ENCODE assay signal across 28 cellular contexts in the genomic region with DNA sequence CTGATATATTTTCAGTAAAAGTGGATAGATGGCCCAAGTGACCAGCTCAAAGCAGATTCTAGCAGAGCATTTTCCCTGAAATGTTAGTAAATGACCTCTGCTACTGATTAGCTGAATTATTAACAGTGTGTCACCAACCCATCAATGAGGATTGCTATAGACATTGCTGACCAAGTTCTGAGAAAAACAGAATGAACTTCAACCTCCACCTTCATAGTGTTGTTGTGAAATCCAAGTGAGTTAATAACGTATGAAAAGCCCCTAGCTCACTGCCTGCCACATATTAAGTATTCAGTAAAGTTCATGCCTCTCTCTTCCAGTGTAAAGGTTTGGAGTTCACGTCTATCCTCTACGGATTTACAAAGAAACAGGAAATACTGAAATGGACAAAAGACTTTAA. TPM values are rescaled to one million over a fixed set of nuclear protein-coding genes. Genes with fewer than 3 reads are reported as not detected.
DNase-seq lines count a peak whose midpoint lies in the region; ATAC-seq, FAIRE-seq and TF ChIP-seq lines count a peak whose summit lies in the region.
"Had no signal": no experiment of that assay in that cellular context is flagged by ENCODE, and none has a peak within 500 bp of the region (broad histone marks: within the 10 kb centered on the region; RNA-seq: fewer than 3 reads in every experiment).

No MANE protein-coding gene starts in this region.

- intact Hi-C loops in IMR-90 (cut with micrococcal nuclease): no loop called here
- intact Hi-C loops in CD4-positive, alpha-beta memory T cell (cut with micrococcal nuclease): no loop called here

- no peak overlapping the region for H3K27ac Mint-ChIP-seq in CD4-positive, alpha-beta memory T cell
- no peak overlapping the region for H3K27ac Mint-ChIP-seq in chondrocyte (ENCODE audit: unreplicated experiment)
- H3K27ac Mint-ChIP-seq: activated naive CD8-positive, alpha-beta T cell treated with anti-CD3 and anti-CD28 coated beads, Interleukin-2, amount 10 ng/mL, durations not matched to agents 7 days and 5 days; T-helper 1 cell treated with Interleukin-12 subunit alpha and Interleukin-12 subunit beta and Interleukin-4 antibody, amounts not matched to agents 30 μg/mL and 1 μg/mL, for 36 hours had no signal

- H3K4me1 ChIP-seq in IMR-90 (ENCODE audit: control insufficient read depth, insufficient read depth, low read length): peaks cover 7% of the 10 kb centered on the region
- peaks cover 13 to 14% of the 10 kb centered on the region in 2 donors for H3K4me1 ChIP-seq in small intestine (ENCODE audit: control insufficient read depth in 2 of 2, insufficient read depth in 1 of 2, low read depth in 1 of 2, low read length in 1 of 2)
- no peaks in the 10 kb centered on the region for H3K4me1 ChIP-seq in CD4-positive, alpha-beta memory T cell (ENCODE audit: insufficient read depth, low read length)
- H3K4me1 ChIP-seq: prostate gland had no signal

- H2BK20ac ChIP-seq in IMR-90 (ENCODE audit: low read depth, low read length): no peak overlapping the region

- H3K56ac ChIP-seq in IMR-90 (ENCODE audit: extremely low read depth, insufficient read depth, low read length): no peak overlapping the region

- dilution Hi-C loops in IMR-90 (cut with HindIII; ENCODE audit: low sequenced_read_pairs, unreplicated experiment): no loop called here

- H3K36me3 ChIP-seq in IMR-90 (ENCODE audit: control insufficient read depth, insufficient read depth, low read length) (peaks cover 19% of the 10 kb centered on the region), small intestine (ENCODE audit: control insufficient read depth in 2 of 2, insufficient read depth in 2 of 2, low read length in 2 of 2) (no peaks in the 10 kb centered on the region)
- no peaks in the 10 kb centered on the region for H3K36me3 ChIP-seq in CD4-positive, alpha-beta memory T cell (ENCODE audit: insufficient read depth, low read length)
- H3K36me3 ChIP-seq: gastroesophageal sphincter, HAP-1, prostate gland, sigmoid colon, upper lobe of right lung had no signal

- H3K23ac ChIP-seq in IMR-90 (ENCODE audit: low read depth, low read length): no peak overlapping the region

- in situ Hi-C loops in IMR-90 (cut with MboI; ENCODE audit: low sequenced_read_pairs): no loop called here

- H4K20me1 ChIP-seq in IMR-90 (ENCODE audit: insufficient read depth, low read length): peaks cover 83% of the 10 kb centered on the region

- H3K9me1 ChIP-seq in IMR-90 (ENCODE audit: insufficient read depth, low read length): peaks cover 6% of the 10 kb centered on the region; the same call in 1 of the 2 replicates

- no peaks in the 10 kb centered on the region for H3K4me1 Mint-ChIP-seq in CD4-positive, alpha-beta memory T cell
- peaks cover 16% of the 10 kb centered on the region for H3K4me1 Mint-ChIP-seq in chondrocyte (ENCODE audit: low read depth)
- H3K4me1 Mint-ChIP-seq: activated naive CD8-positive, alpha-beta T cell treated with anti-CD3 and anti-CD28 coated beads, Interleukin-2, amount 10 ng/mL, durations not matched to agents 7 days and 5 days; central memory CD8-positive, alpha-beta T cell had no signal

- no peak overlapping the region for H2BK120ac ChIP-seq in IMR-90 (ENCODE audit: low read depth, low read length)

- H3K27ac ChIP-seq in IMR-90 (ENCODE audit: insufficient read depth, low read length) (no peak overlapping the region), cingulate gyrus (ENCODE audit: low read depth, low read length) (peak overlapping the region; percentile 51), small intestine (ENCODE audit: low read depth in 1 of 2, low read length in 1 of 2) (peak overlapping the region; percentile 2 to 60)
- H3K27ac ChIP-seq in CD4-positive, alpha-beta memory T cell (ENCODE audit: low read depth, low read length): no peak overlapping the region
- H3K27ac ChIP-seq: prostate gland, sigmoid colon, SK-N-MC, upper lobe of right lung had no signal

- H3K36me3 Mint-ChIP-seq in CD4-positive, alpha-beta memory T cell: no peaks in the 10 kb centered on the region
- H3K36me3 Mint-ChIP-seq in chondrocyte (ENCODE audit: low read depth): peaks cover 3% of the 10 kb centered on the region
- H3K36me3 Mint-ChIP-seq: activated naive CD8-positive, alpha-beta T cell treated with anti-CD3 and anti-CD28 coated beads, Interleukin-2, amount 10 ng/mL, durations not matched to agents 7 days and 5 days had no signal

- no peak overlapping the region for H2AK5ac ChIP-seq in IMR-90 (ENCODE audit: low read depth, low read length)

- H3K9me3 ChIP-seq in IMR-90 (ENCODE audit: control insufficient read depth, insufficient read depth, low read length) (no peaks in the 10 kb centered on the region), small intestine (ENCODE audit: control insufficient read depth, low read depth) (no peaks in the 10 kb centered on the region)
- H3K9me3 ChIP-seq in CD4-positive, alpha-beta memory T cell (ENCODE audit: control insufficient read depth in 1 of 2, low read length in 2 of 2): no peaks in the 10 kb centered on the region
- H3K9me3 ChIP-seq: gastroesophageal sphincter, HAP-1, prostate gland, sigmoid colon, upper lobe of right lung had no signal

- FAIRE-seq in small intestine (lab: Jason Lieb, UNC): no peak
- FAIRE-seq: endometrium had no signal

- H3K27me3 Mint-ChIP-seq in CD4-positive, alpha-beta memory T cell: peaks cover 0 to 4% of the 10 kb centered on the region in 2 donors
- H3K27me3 Mint-ChIP-seq in chondrocyte (ENCODE audit: low read depth): no peaks in the 10 kb centered on the region

- TF ChIP-seq CTCF in IMR-90 (conservative IDR thresholded peaks at IDR 0.05; ENCODE audit: low read depth, low read length) (no peak), chondrocyte (IDR thresholded peaks at IDR 0.05) (no peak)

- no peak overlapping the region for H3K4me2 ChIP-seq in IMR-90 (ENCODE audit: low read depth, low read length)

- H3K27me3 ChIP-seq in IMR-90 (ENCODE audit: control insufficient read depth, insufficient read depth, low read length): no peaks in the 10 kb centered on the region
- H3K27me3 ChIP-seq in small intestine (ENCODE audit: control insufficient read depth in 2 of 2, insufficient read depth in 2 of 2, low read length in 2 of 2): no peaks in the 10 kb centered on the region
- no peaks in the 10 kb centered on the region for H3K27me3 ChIP-seq in CD4-positive, alpha-beta memory T cell (ENCODE audit: insufficient read depth, low read length)
- H3K27me3 ChIP-seq: gastroesophageal sphincter, sigmoid colon, upper lobe of right lung had no signal

- no peak for DNase-seq in IMR-90
- DNase-seq in left lobe of liver (ENCODE audit: low spot score): no peak
- peak; percentile 73 for DNase-seq in small intestine
- no peak for DNase-seq in CD4-positive, alpha-beta memory T cell
- no peak for DNase-seq in SW480 (ENCODE audit: low spot score)
- DNase-seq in DMS79 treated with DMSO at 0.1 percent for 48 hours (lab: John Stamatoyannopoulos, UW): no peak
- DNase-seq in chondrocyte (ENCODE audit: low spot score): no peak
- DNase-seq: activated CD4-positive, alpha-beta T cell treated with anti-CD3 and anti-CD28 coated beads, Interleukin-2, amount 50 U/mL, for 1 hour; activated CD4-positive, CD25-positive, alpha-beta regulatory T cell; activated gamma-delta T cell treated with Interleukin-2 at 50 U/mL for 16 hours; activated naive CD8-positive, alpha-beta T cell treated with anti-CD3 and anti-CD28 coated beads, Interleukin-2, amount 10 ng/mL, durations not matched to agents 7 days and 5 days; activated T-cell treated with anti-CD3 and anti-CD28 coated beads, Interleukin-2, amount 50 U/mL, for 4 hours; dermis blood vessel endothelial cell; mesendoderm; NCI-H1694; NCI-H446; RPMI8226; sigmoid colon; stimulated activated CD4-positive, alpha-beta T cell treated with anti-CD3 and anti-CD28 coated beads, Interleukin-4, amount 100 ng/mL, for 24 hours; upper lobe of right lung had no signal

- CTCF ChIA-PET in IMR-90 (lab: Yijun Ruan, JAX): interaction anchor here (1.6 kb wide), 1 partner anchor 16 kb away, joined by 5 read pairs; a partner anchor contains a TSS
- CTCF ChIA-PET in CD4-positive, alpha-beta memory T cell (lab: Charles Lee; ENCODE audit: partially characterized antibody): no interaction called here

- no peak overlapping the region for H4K8ac ChIP-seq in IMR-90 (ENCODE audit: low read depth in 2 of 2, low read length in 2 of 2)

- no peak overlapping the region for H3K4me3 ChIP-seq in IMR-90 (ENCODE audit: insufficient read depth, low read depth, low read length)
- H3K4me3 ChIP-seq in small intestine (ENCODE audit: low read depth in 1 of 2, low read length in 2 of 2): no peak overlapping the region
- no peak overlapping the region for H3K4me3 ChIP-seq in CD4-positive, alpha-beta memory T cell (ENCODE audit: low read length in 2 of 2)
- H3K4me3 ChIP-seq: gastroesophageal sphincter, HAP-1, prostate gland, sigmoid colon, SK-N-MC, upper lobe of right lung had no signal

- H3K4ac ChIP-seq in IMR-90 (ENCODE audit: low read depth, low read length): no peak overlapping the region

- no peak overlapping the region for H2AK9ac ChIP-seq in IMR-90 (replicated peaks; ENCODE audit: low read depth, low read length, poor library complexity)

- H4K5ac ChIP-seq in IMR-90 (ENCODE audit: low read depth, low read length): no peak overlapping the region

- ATAC-seq in IMR-90 (ENCODE audit: low read depth): no peak
- ATAC-seq in left lobe of liver: peak; percentile 61
- ATAC-seq: activated T-cell treated with anti-CD3 and anti-CD28 coated beads, Interleukin-2, amount 50 U/mL, for 4 hours; gastroesophageal sphincter; upper lobe of right lung had no signal

- no peak for TF ChIP-seq RAD21 in IMR-90 (IDR thresholded peaks at IDR 0.05; ENCODE audit: low read length)

- WGBS in IMR-90 (ENCODE audit: extremely low coverage in 2 of 2, insufficient read length in 1 of 2), 2 experiments: no CpG with 5 or more reads among the region's 3 CpGs
- 29 to 60% (median 30%) methylated on average over 3 of the region's 3 CpGs for WGBS in small intestine, 3 donors

- H3K18ac ChIP-seq in IMR-90 (ENCODE audit: low read depth, low read length): no peak overlapping the region

- H3K9me3 Mint-ChIP-seq in CD4-positive, alpha-beta memory T cell: peaks cover 0 to 3% (median under 1%) of the 10 kb centered on the region in 8 donors
- H3K9me3 Mint-ChIP-seq in chondrocyte (ENCODE audit: low read depth): no peaks in the 10 kb centered on the region
- H3K9me3 Mint-ChIP-seq: activated naive CD8-positive, alpha-beta T cell treated with anti-CD3 and anti-CD28 coated beads, Interleukin-2, amount 10 ng/mL, durations not matched to agents 7 days and 5 days; activated T-cell treated with anti-CD3 and anti-CD28 coated beads, Interleukin-2, amount 50 U/mL, for 4 hours; central memory CD8-positive, alpha-beta T cell; T-helper 1 cell treated with Interleukin-12 subunit alpha and Interleukin-12 subunit beta and Interleukin-4 antibody, amounts not matched to agents 30 μg/mL and 1 μg/mL, for 36 hours had no signal

- H3K9ac ChIP-seq in IMR-90 (ENCODE audit: low read depth, low read length): no peak overlapping the region

- H3K4me3 Mint-ChIP-seq in CD4-positive, alpha-beta memory T cell: no peak overlapping the region
- H3K4me3 Mint-ChIP-seq in chondrocyte (ENCODE audit: unreplicated experiment): no peak overlapping the region
- H3K4me3 Mint-ChIP-seq: activated naive CD8-positive, alpha-beta T cell treated with anti-CD3 and anti-CD28 coated beads, Interleukin-2, amount 10 ng/mL, durations not matched to agents 7 days and 5 days; activated T-cell treated with anti-CD3 and anti-CD28 coated beads, Interleukin-2, amount 50 U/mL, for 4 hours; central memory CD8-positive, alpha-beta T cell; T-helper 1 cell treated with Interleukin-12 subunit alpha and Interleukin-12 subunit beta and Interleukin-4 antibody, amounts not matched to agents 30 μg/mL and 1 μg/mL, for 36 hours had no signal

- no TSS peak for BruUV-seq in IMR-90 (replicated peaks; lab: Mats Ljungman, UMichigan)

- H4K91ac ChIP-seq in IMR-90 (ENCODE audit: insufficient read depth, low read depth, low read length): no peak overlapping the region

- no peak overlapping the region for H3K14ac ChIP-seq in IMR-90 (replicated peaks; ENCODE audit: low read depth, low read length)

- H2BK5ac ChIP-seq in IMR-90 (ENCODE audit: low read depth, low read length, poor library complexity, severe bottlenecking): no peak overlapping the region

- no peak for TF ChIP-seq POLR2A in IMR-90 (IDR thresholded peaks at IDR 0.05; ENCODE audit: low read depth, low read length)

- no peak overlapping the region for H2AFZ ChIP-seq in IMR-90 (replicated peaks; ENCODE audit: low read length, poor library complexity)

- H2BK15ac ChIP-seq in IMR-90 (ENCODE audit: low read depth, low read length): no peak overlapping the region

- H3K79me1 ChIP-seq in IMR-90 (ENCODE audit: low read depth in 1 of 2, low read length in 2 of 2): peaks cover 3 to 62% of the 10 kb centered on the region in 2 experiments

- POLR2A ChIA-PET in IMR-90 (lab: Charles Lee; ENCODE audit: unreplicated experiment): no interaction called here
- POLR2A ChIA-PET in CD4-positive, alpha-beta memory T cell (lab: Charles Lee; ENCODE audit: partially characterized antibody): no interaction called here

RNA-seq across cellular contexts. Expression of a gene that starts 15.8 kb away (rescaled TPM):
- 46.4 and 56.6 TPM in 2 replicates for total RNA-seq in IMR-90 (2012; rRNA removed)
- 49.9 and 52.1 TPM in 2 replicates for polyA plus RNA-seq in IMR-90 (2012; rRNA removed)
- polyA plus RNA-seq in IMR-90 (2012; cell fraction: cytosol; rRNA removed): 32.9 and 56.4 TPM in 2 replicates
- 37.9 and 66.1 TPM in 2 replicates for polyA plus RNA-seq in IMR-90 (2012; cell fraction: nucleus; rRNA removed; ENCODE audit: low replicate concordance)
- 53.9 TPM for total RNA-seq in left lobe of liver
- polyA plus RNA-seq in small intestine: 10 to 100 TPM in 1 of 3 donors, 1 to 10 TPM in 2; 1.6 to 41.1 (median 5.1) TPM
- total RNA-seq in CD4-positive, alpha-beta memory T cell: under 1 TPM; 0.61 to 0.94 TPM
- polyA plus RNA-seq in CD4-positive, alpha-beta memory T cell: not detected
- total RNA-seq in chondrocyte: 20.2 to 20.5 TPM (median 20.4 TPM) in 3 replicates

Comparison
In these comparisons a context has a peak if more than half of its experiments do, and no peak if none do; other contexts are left out.
1. H3K27ac ChIP-seq: peak in cingulate gyrus (single experiment) and small intestine (2 of 2); none in IMR-90 (single experiment) and CD4-positive, alpha-beta memory T cell (single experiment).
2. RNA of a gene that starts 15.8 kb away (total RNA-seq): 46.4 to 56.6 TPM in IMR-90, 53.9 TPM in left lobe of liver (single experiment) and 20.2 to 20.5 TPM in chondrocyte; 0.61 to 0.94 TPM in CD4-positive, alpha-beta memory T cell; every median in the first group is over 10 times any median in the second.